Comparison of ENCODE assay signal across 41 cellular contexts in the genomic region with DNA sequence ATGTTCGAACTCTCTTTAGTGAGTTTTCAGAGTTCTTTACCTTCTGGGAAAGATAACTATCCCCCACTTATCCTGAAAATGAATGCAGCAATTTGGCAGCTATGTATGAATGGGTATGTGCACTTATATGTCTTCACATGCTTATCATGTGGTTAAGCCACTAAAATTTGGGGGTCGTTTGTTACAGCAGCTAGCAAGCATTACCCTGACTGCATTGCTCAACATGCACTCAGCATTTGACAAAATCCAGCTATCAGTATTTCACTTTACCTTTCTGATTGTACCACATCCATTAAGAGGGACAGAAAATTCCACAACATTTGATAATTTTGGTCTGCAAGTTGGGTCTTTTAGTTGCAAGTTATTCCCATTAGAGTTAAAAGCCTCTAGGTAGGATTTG. TPM values are rescaled to one million over a fixed set of nuclear protein-coding genes. Genes with fewer than 3 reads are reported as not detected.
"Had no signal": no experiment of that assay in that cellular context is flagged by ENCODE, and none has a peak within 500 bp of the region (broad histone marks: within the 10 kb centered on the region; RNA-seq: fewer than 3 reads in every experiment).

No MANE protein-coding gene starts in this region.

- H3K4me3 ChIP-seq: adrenal gland, ascending aorta, body of pancreas, breast epithelium, cardiac muscle cell had no signal

- H3K4me3 Mint-ChIP-seq: activated naive CD4-positive, alpha-beta T cell treated with anti-CD3 and anti-CD28 coated beads for 36 hours; activated naive CD4-positive, alpha-beta T cell treated with anti-CD3 and anti-CD28 coated beads, Interleukin-2, amount 10 ng/mL, durations not matched to agents 7 days and 5 days; activated naive CD4-positive, alpha-beta T cell treated with anti-CD3 and anti-CD28 coated beads, Interleukin-2, amount 50 U/mL, for 24 hours; activated naive CD8-positive, alpha-beta T cell; activated naive CD8-positive, alpha-beta T cell treated with anti-CD3 and anti-CD28 coated beads for 36 hours; activated naive CD8-positive, alpha-beta T cell treated with anti-CD3 and anti-CD28 coated beads, Interleukin-2, amount 10 ng/mL, durations not matched to agents 7 days and 5 days; activated naive CD8-positive, alpha-beta T cell treated with anti-CD3 and anti-CD28 coated beads, Interleukin-2, amount 50 U/mL, for 24 hours; activated T-cell treated with anti-CD3 and anti-CD28 coated beads, Interleukin-2, amount 50 U/mL, for 24 hours; activated T-cell treated with anti-CD3 and anti-CD28 coated beads, Interleukin-2, amount 50 U/mL, for 4 hours; activated T-cell treated with anti-CD3 and anti-CD28 coated beads, Interleukin-2, amount 50 U/mL, for 72 hours; activated T-helper 1 cell treated with anti-CD3 and anti-CD28 coated beads, Interleukin-12 subunit alpha, Interleukin-12 subunit beta, Interleukin-2, Interleukin-4 antibody, amounts not matched to agents 30 ng/mL and 10 ng/mL and 1 ng/mL, durations not matched to agents 14 hours and 24 hours and 36 hours; activated T-helper 17 cell treated with anti-CD3 and anti-CD28 coated beads, Interleukin-2, amount 50 U/mL, for 72 hours; brain; central memory CD8-positive, alpha-beta T cell had no signal

- H3K4me1 ChIP-seq: adrenal gland, ascending aorta, breast epithelium had no signal

- H3K4me1 Mint-ChIP-seq: activated naive CD4-positive, alpha-beta T cell treated with anti-CD3 and anti-CD28 coated beads, Interleukin-2, amount 10 ng/mL, durations not matched to agents 7 days and 5 days; activated naive CD4-positive, alpha-beta T cell treated with anti-CD3 and anti-CD28 coated beads, Interleukin-2, amount 50 U/mL, for 24 hours; activated naive CD8-positive, alpha-beta T cell treated with anti-CD3 and anti-CD28 coated beads for 36 hours; activated naive CD8-positive, alpha-beta T cell treated with anti-CD3 and anti-CD28 coated beads, Interleukin-2, amount 50 U/mL, for 24 hours; activated T-helper 17 cell treated with anti-CD3 and anti-CD28 coated beads, Interleukin-2, amount 50 U/mL, for 72 hours; brain; central memory CD8-positive, alpha-beta T cell had no signal

- H3K36me3 Mint-ChIP-seq: brain had no signal

- H3K9me3 Mint-ChIP-seq: activated naive CD4-positive, alpha-beta T cell treated with anti-CD3 and anti-CD28 coated beads for 36 hours; activated naive CD4-positive, alpha-beta T cell treated with anti-CD3 and anti-CD28 coated beads, Interleukin-2, amount 10 ng/mL, durations not matched to agents 7 days and 5 days; activated naive CD4-positive, alpha-beta T cell treated with anti-CD3 and anti-CD28 coated beads, Interleukin-2, amount 50 U/mL, for 24 hours; activated naive CD4-positive, alpha-beta T cell treated with anti-CD3 and anti-CD28 coated beads, Interleukin-2, amount 50 U/mL, for 72 hours; activated naive CD8-positive, alpha-beta T cell treated with anti-CD3 and anti-CD28 coated beads for 36 hours; activated naive CD8-positive, alpha-beta T cell treated with anti-CD3 and anti-CD28 coated beads, Interleukin-2, amount 50 U/mL, for 24 hours; activated T-cell treated with anti-CD3 and anti-CD28 coated beads, Interleukin-2, amount 50 U/mL, for 24 hours; activated T-cell treated with anti-CD3 and anti-CD28 coated beads, Interleukin-2, amount 50 U/mL, for 4 hours; activated T-helper 1 cell treated with anti-CD3 and anti-CD28 coated beads, Interleukin-12 subunit alpha, Interleukin-12 subunit beta, Interleukin-2, Interleukin-4 antibody, amounts not matched to agents 30 ng/mL and 10 ng/mL and 1 ng/mL, durations not matched to agents 14 hours and 24 hours and 36 hours; activated T-helper 17 cell treated with anti-CD3 and anti-CD28 coated beads, Interleukin-2, amount 50 U/mL, for 72 hours; brain; central memory CD8-positive, alpha-beta T cell had no signal

- H3K9me3 ChIP-seq: adrenal gland, ascending aorta, body of pancreas, breast epithelium had no signal

- FAIRE-seq: astrocyte, bronchial epithelial cell had no signal

- H3K27ac Mint-ChIP-seq: activated naive CD4-positive, alpha-beta T cell treated with anti-CD3 and anti-CD28 coated beads for 36 hours; activated naive CD4-positive, alpha-beta T cell treated with anti-CD3 and anti-CD28 coated beads, Interleukin-2, amount 10 ng/mL, durations not matched to agents 7 days and 5 days; activated naive CD4-positive, alpha-beta T cell treated with anti-CD3 and anti-CD28 coated beads, Interleukin-2, amount 50 U/mL, for 24 hours; activated naive CD4-positive, alpha-beta T cell treated with anti-CD3 and anti-CD28 coated beads, Interleukin-2, amount 50 U/mL, for 72 hours; activated naive CD8-positive, alpha-beta T cell; activated naive CD8-positive, alpha-beta T cell treated with anti-CD3 and anti-CD28 coated beads for 36 hours; activated naive CD8-positive, alpha-beta T cell treated with anti-CD3 and anti-CD28 coated beads, Interleukin-2, amount 10 ng/mL, durations not matched to agents 7 days and 5 days; activated naive CD8-positive, alpha-beta T cell treated with anti-CD3 and anti-CD28 coated beads, Interleukin-2, amount 50 U/mL, for 24 hours; activated T-cell treated with anti-CD3 and anti-CD28 coated beads, Interleukin-2, amount 50 U/mL, for 24 hours; activated T-cell treated with anti-CD3 and anti-CD28 coated beads, Interleukin-2, amount 50 U/mL, for 72 hours; activated T-helper 1 cell treated with anti-CD3 and anti-CD28 coated beads, Interleukin-12 subunit alpha, Interleukin-12 subunit beta, Interleukin-2, Interleukin-4 antibody, amounts not matched to agents 30 ng/mL and 10 ng/mL and 1 ng/mL, durations not matched to agents 14 hours and 24 hours and 36 hours; activated T-helper 17 cell treated with anti-CD3 and anti-CD28 coated beads, Interleukin-2, amount 50 U/mL, for 72 hours; brain had no signal

- H3K27ac ChIP-seq: adrenal gland, ascending aorta, brain microvascular endothelial cell, breast epithelium, cardiac muscle cell had no signal

- H3K27me3 ChIP-seq: adrenal gland, ascending aorta, body of pancreas, brain microvascular endothelial cell, breast epithelium, cardiac muscle cell had no signal

- H3K27me3 Mint-ChIP-seq: activated naive CD4-positive, alpha-beta T cell treated with anti-CD3 and anti-CD28 coated beads, Interleukin-2, amount 10 ng/mL, durations not matched to agents 7 days and 5 days; activated naive CD4-positive, alpha-beta T cell treated with anti-CD3 and anti-CD28 coated beads, Interleukin-2, amount 50 U/mL, for 24 hours; activated naive CD8-positive, alpha-beta T cell; activated naive CD8-positive, alpha-beta T cell treated with anti-CD3 and anti-CD28 coated beads for 36 hours; activated naive CD8-positive, alpha-beta T cell treated with anti-CD3 and anti-CD28 coated beads, Interleukin-2, amount 10 ng/mL, durations not matched to agents 7 days and 5 days; activated naive CD8-positive, alpha-beta T cell treated with anti-CD3 and anti-CD28 coated beads, Interleukin-2, amount 50 U/mL, for 24 hours; activated T-cell treated with anti-CD3 and anti-CD28 coated beads, Interleukin-2, amount 50 U/mL, for 24 hours; activated T-helper 17 cell treated with anti-CD3 and anti-CD28 coated beads, Interleukin-2, amount 50 U/mL, for 72 hours; central memory CD8-positive, alpha-beta T cell had no signal

- DNase-seq: activated effector memory CD4-positive, alpha-beta T cell treated with anti-CD3 and anti-CD28 coated beads, Interleukin-2, amount 50 U/mL, for 16 hours; activated effector memory CD4-positive, alpha-beta T cell treated with Interleukin-2 at 50 U/mL for 16 hours; activated gamma-delta T cell; activated gamma-delta T cell treated with Interleukin-2 at 50 U/mL for 16 hours; activated naive CD4-positive, alpha-beta T cell; activated naive CD4-positive, alpha-beta T cell treated with anti-CD3 and anti-CD28 coated beads for 36 hours; activated naive CD4-positive, alpha-beta T cell treated with anti-CD3 and anti-CD28 coated beads, Interleukin-2, amount 10 ng/mL, durations not matched to agents 7 days and 5 days; activated naive CD4-positive, alpha-beta T cell treated with anti-CD3 and anti-CD28 coated beads, Interleukin-2, amount 50 U/mL, for 16 hours; activated naive CD4-positive, alpha-beta T cell treated with Interleukin-2 at 50 U/mL for 16 hours; activated naive CD8-positive, alpha-beta T cell treated with anti-CD3 and anti-CD28 coated beads for 36 hours; activated naive CD8-positive, alpha-beta T cell treated with anti-CD3 and anti-CD28 coated beads, Interleukin-2, amount 10 ng/mL, durations not matched to agents 7 days and 5 days; activated naive CD8-positive, alpha-beta T cell treated with anti-CD3 and anti-CD28 coated beads, Interleukin-2, amount 50 U/mL, for 24 hours; activated T-cell treated with anti-CD3 and anti-CD28 coated beads for 4 hours; activated T-cell treated with anti-CD3 and anti-CD28 coated beads, Interleukin-2, amount 50 U/mL, for 1 hour; activated T-cell treated with anti-CD3 and anti-CD28 coated beads, Interleukin-2, amount 50 U/mL, for 24 hours; activated T-cell treated with anti-CD3 and anti-CD28 coated beads, Interleukin-2, amount 50 U/mL, for 4 hours; activated T-cell treated with anti-CD3 and anti-CD28 coated beads, Interleukin-2, amount 50 U/mL, for 48 hours; activated T-cell treated with anti-CD3 and anti-CD28 coated beads, Interleukin-2, amount 50 U/mL, for 72 hours; adrenal gland; amniotic stem cell; amygdala; anterior cingulate cortex; aorta; body of pancreas; brain microvascular endothelial cell; caudate nucleus; central memory CD4-positive, alpha-beta T cell; cerebellar nuclear complex had no signal

- ATAC-seq: activated naive CD4-positive, alpha-beta T cell treated with anti-CD3 and anti-CD28 coated beads, Interleukin-2, amount 50 U/mL, for 72 hours; activated naive CD8-positive, alpha-beta T cell treated with anti-CD3 and anti-CD28 coated beads, Interleukin-2, amount 50 U/mL, for 24 hours; activated T-cell treated with anti-CD3 and anti-CD28 coated beads, Interleukin-2, amount 50 U/mL, for 4 hours; activated T-cell treated with anti-CD3 and anti-CD28 coated beads, Interleukin-2, amount 50 U/mL, for 72 hours; activated T-helper 17 cell treated with anti-CD3 and anti-CD28 coated beads, Interleukin-2, amount 50 U/mL, for 72 hours; body of pancreas had no signal

- H3K36me3 ChIP-seq: adrenal gland, ascending aorta, brain microvascular endothelial cell, breast epithelium, cardiac muscle cell had no signal

RNA-seq across cellular contexts. Expression of a gene that starts 9.7 kb away (rescaled TPM):
- total RNA-seq: ascending aorta, chondrocyte had no signal
- polyA plus RNA-seq: cardiac muscle cell had no signal

RNA-seq across cellular contexts. Expression of a gene that starts 43.5 kb away (rescaled TPM):
- total RNA-seq: ascending aorta, chondrocyte had no signal
- polyA plus RNA-seq: cardiac muscle cell had no signal
